In the genomic region with DNA sequence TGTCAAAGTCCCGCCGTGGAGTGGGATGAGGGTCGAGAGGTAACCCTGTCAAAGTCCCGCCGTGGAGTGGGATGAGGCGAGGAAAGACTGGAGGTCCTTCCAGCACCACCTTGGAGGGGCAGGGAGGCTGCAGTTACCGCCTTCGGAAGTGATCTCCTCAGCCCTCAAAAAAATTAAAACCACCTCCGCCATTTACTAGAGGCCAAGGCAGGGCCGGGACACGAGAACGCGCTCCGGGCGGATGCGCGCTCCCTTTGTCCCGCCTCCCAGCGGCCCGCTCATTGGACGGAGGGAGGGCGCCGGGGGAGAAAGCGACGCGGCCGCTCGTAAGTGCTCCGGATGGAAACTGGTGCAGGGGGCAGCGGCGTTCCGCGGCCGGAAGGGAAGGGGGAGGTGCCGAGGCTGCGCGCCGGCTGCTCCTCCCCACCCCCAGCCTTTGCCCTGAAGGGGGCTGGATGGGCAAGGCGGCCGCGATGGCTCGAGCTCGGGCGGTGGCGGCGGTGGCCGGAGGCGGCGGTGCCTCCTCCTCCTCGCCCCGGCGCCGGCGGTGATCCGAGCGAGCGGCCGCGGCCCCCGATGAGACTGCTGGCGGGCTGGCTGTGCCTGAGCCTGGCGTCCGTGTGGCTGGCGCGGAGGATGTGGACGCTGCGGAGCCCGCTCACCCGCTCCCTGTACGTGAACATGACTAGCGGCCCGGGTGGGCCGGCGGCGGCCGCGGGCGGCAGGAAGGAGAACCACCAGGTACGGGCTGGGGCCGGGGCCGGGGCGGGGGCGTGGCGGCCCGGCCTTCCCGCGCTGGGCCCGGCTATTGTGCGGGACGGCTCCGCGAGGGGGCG, we compare ENCODE assay signal across 1 cellular context.
TF ChIP-seq lines count a peak whose summit lies in the region.

A gene (plus strand): TSS at position 420 of the 836 bp plus-strand sequence. CDS start 157 bp downstream, at position 577.

TF ChIP-seq in K562, 482 proteins besides CTCF, POLR2A, EP300 and RAD21 (continued from another document):
- TF ChIP-seq, protein P1, sequence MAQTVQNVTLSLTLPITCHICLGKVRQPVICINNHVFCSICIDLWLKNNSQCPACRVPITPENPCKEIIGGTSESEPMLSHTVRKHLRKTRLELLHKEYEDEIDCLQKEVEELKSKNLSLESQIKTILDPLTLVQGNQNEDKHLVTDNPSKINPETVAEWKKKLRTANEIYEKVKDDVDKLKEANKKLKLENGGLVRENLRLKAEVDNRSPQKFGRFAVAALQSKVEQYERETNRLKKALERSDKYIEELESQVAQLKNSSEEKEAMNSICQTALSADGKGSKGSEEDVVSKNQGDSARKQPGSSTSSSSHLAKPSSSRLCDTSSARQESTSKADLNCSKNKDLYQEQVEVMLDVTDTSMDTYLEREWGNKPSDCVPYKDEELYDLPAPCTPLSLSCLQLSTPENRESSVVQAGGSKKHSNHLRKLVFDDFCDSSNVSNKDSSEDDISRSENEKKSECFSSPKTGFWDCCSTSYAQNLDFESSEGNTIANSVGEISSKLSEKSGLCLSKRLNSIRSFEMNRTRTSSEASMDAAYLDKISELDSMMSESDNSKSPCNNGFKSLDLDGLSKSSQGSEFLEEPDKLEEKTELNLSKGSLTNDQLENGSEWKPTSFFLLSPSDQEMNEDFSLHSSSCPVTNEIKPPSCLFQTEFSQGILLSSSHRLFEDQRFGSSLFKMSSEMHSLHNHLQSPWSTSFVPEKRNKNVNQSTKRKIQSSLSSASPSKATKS (CRISPR knock-in tag; IDR thresholded peaks at IDR 0.05) = no peak
- TF ChIP-seq ZNF143 (CRISPR knock-in tag; IDR thresholded peaks at IDR 0.05) = no peak
- TF ChIP-seq MAZ (CRISPR knock-in tag; conservative IDR thresholded peaks at IDR 0.05 in 1 of 2, IDR thresholded peaks at IDR 0.05 in 1 of 2) = peak; percentile 97 to 98
- TF ChIP-seq, protein P2, sequence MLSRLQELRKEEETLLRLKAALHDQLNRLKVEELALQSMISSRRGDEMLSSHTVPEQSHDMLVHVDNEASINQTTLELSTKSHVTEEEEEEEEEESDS (CRISPR knock-in tag; IDR thresholded peaks at IDR 0.05) = no peak
- no peak for TF ChIP-seq ZNF445 (CRISPR knock-in tag; IDR thresholded peaks at IDR 0.05; ENCODE audit: low read depth)
- no peak for TF ChIP-seq ZNF165 (CRISPR knock-in tag; IDR thresholded peaks at IDR 0.05; ENCODE audit: borderline replicate concordance)
- TF ChIP-seq ZNF121 (CRISPR knock-in tag; conservative IDR thresholded peaks at IDR 0.05) = no peak
- TF ChIP-seq, protein P3, sequence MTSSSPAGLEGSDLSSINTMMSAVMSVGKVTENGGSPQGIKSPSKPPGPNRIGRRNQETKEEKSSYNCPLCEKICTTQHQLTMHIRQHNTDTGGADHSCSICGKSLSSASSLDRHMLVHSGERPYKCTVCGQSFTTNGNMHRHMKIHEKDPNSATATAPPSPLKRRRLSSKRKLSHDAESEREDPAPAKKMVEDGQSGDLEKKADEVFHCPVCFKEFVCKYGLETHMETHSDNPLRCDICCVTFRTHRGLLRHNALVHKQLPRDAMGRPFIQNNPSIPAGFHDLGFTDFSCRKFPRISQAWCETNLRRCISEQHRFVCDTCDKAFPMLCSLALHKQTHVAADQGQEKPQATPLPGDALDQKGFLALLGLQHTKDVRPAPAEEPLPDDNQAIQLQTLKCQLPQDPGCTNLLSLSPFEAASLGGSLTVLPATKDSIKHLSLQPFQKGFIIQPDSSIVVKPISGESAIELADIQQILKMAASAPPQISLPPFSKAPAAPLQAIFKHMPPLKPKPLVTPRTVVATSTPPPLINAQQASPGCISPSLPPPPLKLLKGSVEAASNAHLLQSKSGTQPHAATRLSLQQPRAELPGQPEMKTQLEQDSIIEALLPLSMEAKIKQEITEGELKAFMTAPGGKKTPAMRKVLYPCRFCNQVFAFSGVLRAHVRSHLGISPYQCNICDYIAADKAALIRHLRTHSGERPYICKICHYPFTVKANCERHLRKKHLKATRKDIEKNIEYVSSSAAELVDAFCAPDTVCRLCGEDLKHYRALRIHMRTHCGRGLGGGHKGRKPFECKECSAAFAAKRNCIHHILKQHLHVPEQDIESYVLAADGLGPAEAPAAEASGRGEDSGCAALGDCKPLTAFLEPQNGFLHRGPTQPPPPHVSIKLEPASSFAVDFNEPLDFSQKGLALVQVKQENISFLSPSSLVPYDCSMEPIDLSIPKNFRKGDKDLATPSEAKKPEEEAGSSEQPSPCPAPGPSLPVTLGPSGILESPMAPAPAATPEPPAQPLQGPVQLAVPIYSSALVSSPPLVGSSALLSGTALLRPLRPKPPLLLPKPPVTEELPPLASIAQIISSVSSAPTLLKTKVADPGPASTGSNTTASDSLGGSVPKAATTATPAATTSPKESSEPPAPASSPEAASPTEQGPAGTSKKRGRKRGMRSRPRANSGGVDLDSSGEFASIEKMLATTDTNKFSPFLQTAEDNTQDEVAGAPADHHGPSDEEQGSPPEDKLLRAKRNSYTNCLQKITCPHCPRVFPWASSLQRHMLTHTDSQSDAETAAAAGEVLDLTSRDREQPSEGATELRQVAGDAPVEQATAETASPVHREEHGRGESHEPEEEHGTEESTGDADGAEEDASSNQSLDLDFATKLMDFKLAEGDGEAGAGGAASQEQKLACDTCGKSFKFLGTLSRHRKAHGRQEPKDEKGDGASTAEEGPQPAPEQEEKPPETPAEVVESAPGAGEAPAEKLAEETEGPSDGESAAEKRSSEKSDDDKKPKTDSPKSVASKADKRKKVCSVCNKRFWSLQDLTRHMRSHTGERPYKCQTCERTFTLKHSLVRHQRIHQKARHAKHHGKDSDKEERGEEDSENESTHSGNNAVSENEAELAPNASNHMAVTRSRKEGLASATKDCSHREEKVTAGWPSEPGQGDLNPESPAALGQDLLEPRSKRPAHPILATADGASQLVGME (CRISPR knock-in tag; IDR thresholded peaks at IDR 0.05) = no peak; the same call in none of the 2 replicates
- TF ChIP-seq ZC3H8 (IDR thresholded peaks at IDR 0.05) = no peak
- peak; percentile 92 for TF ChIP-seq RBFOX2 (IDR thresholded peaks at IDR 0.05; ENCODE audit: low read depth, low read length)
- no peak for TF ChIP-seq NFATC3 (IDR thresholded peaks at IDR 0.05)
- TF ChIP-seq FUS (optimal IDR thresholded peaks at IDR 0.05; ENCODE audit: low read depth, low read length) = no peak
- no peak for TF ChIP-seq MCM2 (IDR thresholded peaks at IDR 0.05; ENCODE audit: low read depth)
- TF ChIP-seq ZNF586 (CRISPR knock-in tag; conservative IDR thresholded peaks at IDR 0.05) = no peak
- TF ChIP-seq, protein P4, sequence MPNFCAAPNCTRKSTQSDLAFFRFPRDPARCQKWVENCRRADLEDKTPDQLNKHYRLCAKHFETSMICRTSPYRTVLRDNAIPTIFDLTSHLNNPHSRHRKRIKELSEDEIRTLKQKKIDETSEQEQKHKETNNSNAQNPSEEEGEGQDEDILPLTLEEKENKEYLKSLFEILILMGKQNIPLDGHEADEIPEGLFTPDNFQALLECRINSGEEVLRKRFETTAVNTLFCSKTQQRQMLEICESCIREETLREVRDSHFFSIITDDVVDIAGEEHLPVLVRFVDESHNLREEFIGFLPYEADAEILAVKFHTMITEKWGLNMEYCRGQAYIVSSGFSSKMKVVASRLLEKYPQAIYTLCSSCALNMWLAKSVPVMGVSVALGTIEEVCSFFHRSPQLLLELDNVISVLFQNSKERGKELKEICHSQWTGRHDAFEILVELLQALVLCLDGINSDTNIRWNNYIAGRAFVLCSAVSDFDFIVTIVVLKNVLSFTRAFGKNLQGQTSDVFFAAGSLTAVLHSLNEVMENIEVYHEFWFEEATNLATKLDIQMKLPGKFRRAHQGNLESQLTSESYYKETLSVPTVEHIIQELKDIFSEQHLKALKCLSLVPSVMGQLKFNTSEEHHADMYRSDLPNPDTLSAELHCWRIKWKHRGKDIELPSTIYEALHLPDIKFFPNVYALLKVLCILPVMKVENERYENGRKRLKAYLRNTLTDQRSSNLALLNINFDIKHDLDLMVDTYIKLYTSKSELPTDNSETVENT (CRISPR knock-in tag; IDR thresholded peaks at IDR 0.05) = peak; percentile 68
- TF ChIP-seq U2AF1 (optimal IDR thresholded peaks at IDR 0.05; ENCODE audit: low read depth, low read length) = peak; percentile 22
- peak; percentile 52; the same call in 1 of the 2 replicates for TF ChIP-seq DMBX1 (CRISPR knock-in tag; IDR thresholded peaks at IDR 0.05; ENCODE audit: borderline replicate concordance)
- TF ChIP-seq SIX5 (IDR thresholded peaks at IDR 0.05; ENCODE audit: borderline replicate concordance in 1 of 2, insufficient read depth in 1 of 2, low read depth in 1 of 2, low read length in 2 of 2) = peak; percentile 41 to 53; a peak in 2 of 4 replicates
- peak; percentile 44; the same call in 1 of the 2 replicates for TF ChIP-seq ZNF384 (IDR thresholded peaks at IDR 0.05; ENCODE audit: low read depth, low read length)
- TF ChIP-seq ZNF232 (CRISPR knock-in tag; IDR thresholded peaks at IDR 0.05) = 0 out of 2 replicates have a peak, but pooled peaks have one; percentile 53
- TF ChIP-seq EWSR1 (IDR thresholded peaks at IDR 0.05; ENCODE audit: borderline replicate concordance, low read depth, partially characterized antibody) = no peak
